8 cellular contexts compared by ENCODE assay signal in the genomic region with DNA sequence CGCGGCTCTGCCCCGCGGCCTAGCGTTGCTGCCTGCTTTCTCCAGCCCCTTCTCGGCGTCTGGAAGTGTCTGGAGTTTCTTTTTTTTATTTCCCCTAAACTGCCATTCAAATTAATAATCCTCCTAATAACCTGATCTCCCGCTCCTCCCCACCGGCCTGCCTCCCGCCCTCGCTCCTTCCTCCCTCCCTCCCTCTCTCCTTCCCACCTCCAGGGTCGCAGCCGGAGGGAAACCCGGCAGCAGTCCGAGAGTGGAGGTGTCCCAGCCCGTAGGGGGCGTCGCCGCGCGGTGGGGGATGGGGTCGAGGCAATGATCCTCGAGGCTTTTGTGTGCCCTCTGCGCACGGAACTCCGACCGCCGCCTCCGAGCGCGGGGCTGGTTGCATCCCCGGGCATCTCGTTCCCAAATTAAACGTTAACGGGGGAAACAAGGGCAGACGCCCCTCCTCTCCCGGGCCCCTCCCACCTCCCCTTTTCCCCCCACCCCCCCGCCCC. TPM values are rescaled to one million over a fixed set of nuclear protein-coding genes. Genes with fewer than 3 reads are reported as not detected.
DNase-seq lines count a peak whose midpoint lies in the region; ATAC-seq and TF ChIP-seq lines count a peak whose summit lies in the region.

No MANE protein-coding gene starts in this region.

- H3K36me3 ChIP-seq in SJSA1, result peaks cover 21% of the 10 kb centered on the region

- no peak for TF ChIP-seq CTCF in HL-60 (IDR thresholded peaks at IDR 0.05; ENCODE audit: insufficient read depth, low read length)

- peak; percentile 2 to 29 for ATAC-seq in activated naive CD4-positive, alpha-beta T cell treated with anti-CD3 and anti-CD28 coated beads, Interleukin-2, amount 50 U/mL, for 72 hours

- peaks cover 16% of the 10 kb centered on the region in 2 donors for H3K36me3 Mint-ChIP-seq in activated naive CD4-positive, alpha-beta T cell treated with anti-CD3 and anti-CD28 coated beads, Interleukin-2, amount 50 U/mL, for 72 hours

- H3K27me3 ChIP-seq in HL-60 (ENCODE audit: insufficient read depth, poor library complexity, severe bottlenecking) (peaks cover 59% of the 10 kb centered on the region), SJSA1 (replicated peaks) (no peaks in the 10 kb centered on the region)

- H3K4me3 ChIP-seq in HL-60 (replicated peaks; ENCODE audit: insufficient read depth, low read length), result peak overlapping the region; percentile 52
- H3K4me3 ChIP-seq in SJSA1, result peak overlapping the region; percentile 73

- H3K27ac ChIP-seq in HL-60 (replicated peaks) (no peak overlapping the region), SJSA1 (peak overlapping the region; percentile 54)

- intact Hi-C loops in cardiac septum (cut with DNase I) (loop anchor here (1.0 to 5.0 kb wide), 8 partner anchors 106 to 503 kb away; a partner anchor contains a TSS), posterior cingulate gyrus (cut with DNase I) (loop anchor here (5.0 to 10.0 kb wide), 2 partner anchors 171 to 403 kb away; no protein-coding TSS in a partner anchor)

- DNase-seq in NCI-H526 (lab: John Stamatoyannopoulos, UW) (peak; percentile 42 to 78), NCI-H526 treated with DMSO at 0.1 percent for 48 hours (lab: John Stamatoyannopoulos, UW) (no peak), HL-60 (ENCODE audit: low read depth in 1 of 2, low spot score in 1 of 2) (no peak), SJSA1 (ENCODE audit: low read depth in 1 of 2, low spot score in 2 of 2) (peak; percentile 78 to 85), cardiac septum (ENCODE audit: low spot score) (peak; percentile 91), posterior cingulate gyrus (peak in 6 of 10 donors; percentile 12 to 85 (median 31)), NCI-H2107 treated with DMSO at 0.1 percent for 48 hours (lab: John Stamatoyannopoulos, UW; ENCODE audit: unreplicated experiment) (no peak)
- DNase-seq in activated naive CD4-positive, alpha-beta T cell treated with anti-CD3 and anti-CD28 coated beads, Interleukin-2, amount 50 U/mL, for 72 hours (ENCODE audit: low spot score in 2 of 2), result peak; percentile 62 to 74

- no peaks in the 10 kb centered on the region for H3K9me3 ChIP-seq in SJSA1 (replicated peaks)

- H3K27ac Mint-ChIP-seq in activated naive CD4-positive, alpha-beta T cell treated with anti-CD3 and anti-CD28 coated beads, Interleukin-2, amount 50 U/mL, for 72 hours, result peak overlapping the region in 1 of 2 donors; percentile 56

- H3K9me3 Mint-ChIP-seq in activated naive CD4-positive, alpha-beta T cell treated with anti-CD3 and anti-CD28 coated beads, Interleukin-2, amount 50 U/mL, for 72 hours, result peaks cover 0 to 4% of the 10 kb centered on the region in 2 donors

- peaks cover 19% of the 10 kb centered on the region for H3K4me1 ChIP-seq in SJSA1 (replicated peaks)

RNA-seq across cellular contexts. Expression of a gene that starts 1.1 kb away (rescaled TPM):
- total RNA-seq in SJSA1 (2014; rRNA removed; shearing (Covaris generic)), result 19.2 and 34.7 TPM in 2 replicates
- 10 to 100 TPM in 1 of 2 donors, 1 to 10 TPM in 1; 5.1 to 13.1 TPM for total RNA-seq in activated naive CD4-positive, alpha-beta T cell treated with anti-CD3 and anti-CD28 coated beads, Interleukin-2, amount 50 U/mL, for 72 hours
- 40.3 TPM for total RNA-seq in cardiac septum

Comparison
In these comparisons a context has a peak if more than half of its experiments do, and no peak if none do; other contexts are left out.
1. DNase-seq: peak in NCI-H526 (2 of 2), SJSA1 (2 of 2), activated naive CD4-positive, alpha-beta T cell treated with anti-CD3 and anti-CD28 coated beads, Interleukin-2, amount 50 U/mL, for 72 hours (2 of 2), cardiac septum (single experiment) and posterior cingulate gyrus (6 of 10); none in NCI-H526 treated with DMSO at 0.1 percent for 48 hours (single experiment), HL-60 (0 of 2) and NCI-H2107 treated with DMSO at 0.1 percent for 48 hours (single experiment).